24 cellular contexts compared by ENCODE assay signal in the genomic region with DNA sequence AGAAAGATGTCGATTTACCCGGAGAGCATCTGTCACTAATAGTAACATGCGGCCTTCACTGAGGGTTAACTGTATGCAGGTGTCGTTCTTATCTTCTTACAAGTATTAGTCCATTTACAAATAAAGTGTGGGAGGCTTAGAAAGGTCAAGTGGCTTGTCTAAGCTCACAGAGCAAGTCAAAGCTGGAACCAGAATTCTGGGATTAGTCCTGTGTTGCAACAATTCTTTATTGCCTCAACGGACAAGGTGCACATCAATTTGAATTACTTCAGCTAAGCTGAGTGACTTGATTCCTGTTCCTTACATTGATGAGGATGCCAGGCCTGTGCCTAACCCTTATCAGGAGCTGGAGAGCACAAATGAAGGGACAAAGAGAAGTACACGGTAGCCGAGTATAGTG.
DNase-seq lines count a peak whose midpoint lies in the region; ATAC-seq, FAIRE-seq and TF ChIP-seq lines count a peak whose summit lies in the region.
"Had no signal": no experiment of that assay in that cellular context is flagged by ENCODE, and none has a peak within 500 bp of the region (broad histone marks: within the 10 kb centered on the region; RNA-seq: fewer than 3 reads in every experiment).

No MANE protein-coding gene starts in this region.

- H3K27me3 ChIP-seq in esophagus muscularis mucosa (no peaks in the 10 kb centered on the region), HepG2 (ENCODE audit: control insufficient read depth in 1 of 2, insufficient read depth in 2 of 2, low read length in 2 of 2) (no peaks in the 10 kb centered on the region), body of pancreas (no peaks in the 10 kb centered on the region)
- H3K27me3 ChIP-seq: BE2C had no signal

- no peak overlapping the region for H3K4me3 ChIP-seq in esophagus muscularis mucosa
- H3K4me3 ChIP-seq in HepG2 (replicated peaks in 1 of 3; ENCODE audit: insufficient read depth in 1 of 3, low read depth in 2 of 3, low read length in 3 of 3), result no peak overlapping the region
- no peak overlapping the region for H3K4me3 ChIP-seq in body of pancreas
- H3K4me3 ChIP-seq: GM23338 had no signal

- CTCF ChIA-PET in HepG2 (lab: Yijun Ruan, JAX; ENCODE audit: low intra/inter-chr PET ratio, low total read pairs), result no interaction called here

- TF ChIP-seq EP300 in esophagus muscularis mucosa (IDR thresholded peaks at IDR 0.05) (no peak), HepG2 (IDR thresholded peaks at IDR 0.05; ENCODE audit: low read depth in 2 of 2, low read length in 2 of 2) (no peak), HepG2 (CRISPR knock-in tag; IDR thresholded peaks at IDR 0.05; ENCODE audit: borderline replicate concordance) (no peak)

- TF ChIP-seq CTCF in esophagus muscularis mucosa (IDR thresholded peaks at IDR 0.05), result no peak
- TF ChIP-seq CTCF in HepG2 (CRISPR knock-in tag; IDR thresholded peaks at IDR 0.05), result no peak
- no peak for TF ChIP-seq CTCF in body of pancreas (IDR thresholded peaks at IDR 0.05)

- no TSS peak for BruUV-seq in HepG2 (replicated peaks; lab: Mats Ljungman, UMichigan)

- H3K9me3 ChIP-seq in esophagus muscularis mucosa, result no peaks in the 10 kb centered on the region
- peaks cover 89% of the 10 kb centered on the region for H3K9me3 ChIP-seq in HepG2 (ENCODE audit: low read length)
- no peaks in the 10 kb centered on the region for H3K9me3 ChIP-seq in body of pancreas
- H3K9me3 ChIP-seq: BE2C had no signal

- WGBS in esophagus muscularis mucosa, result 87% methylated on average over 7 of the region's 7 CpGs
- 8% methylated on average over 7 of the region's 7 CpGs for WGBS in HepG2 (ENCODE audit: low lambda C conversion rate)
- WGBS in body of pancreas, 2 donors, result 48 to 63% methylated on average over 7 of the region's 7 CpGs

- no peak overlapping the region for H2AFZ ChIP-seq in HepG2 (ENCODE audit: low read length)

- H3K79me2 ChIP-seq in HepG2 (ENCODE audit: insufficient read depth, low read length), result no peaks in the 10 kb centered on the region

- no peaks in the 10 kb centered on the region for H4K20me1 ChIP-seq in HepG2 (ENCODE audit: insufficient read depth, low read length)

- no peaks in the 10 kb centered on the region for H3K4me1 ChIP-seq in esophagus muscularis mucosa
- H3K4me1 ChIP-seq in HepG2 (ENCODE audit: insufficient read depth, low read length), result no peaks in the 10 kb centered on the region
- no peaks in the 10 kb centered on the region for H3K4me1 ChIP-seq in body of pancreas
- H3K4me1 ChIP-seq: BE2C had no signal

- no peaks in the 10 kb centered on the region for H3K36me3 ChIP-seq in esophagus muscularis mucosa
- no peaks in the 10 kb centered on the region for H3K36me3 ChIP-seq in HepG2 (replicated peaks in 1 of 2; ENCODE audit: control insufficient read depth in 1 of 2, insufficient read depth in 2 of 2, low read length in 2 of 2)
- no peaks in the 10 kb centered on the region for H3K36me3 ChIP-seq in body of pancreas (replicated peaks in 1 of 2; ENCODE audit: insufficient read depth in 1 of 2, low read depth in 2 of 2)
- H3K36me3 ChIP-seq: BE2C had no signal

- in situ Hi-C loops in HepG2 (cut with HindIII; ENCODE audit: extremely low pct_ligation_motif_present, low pct_unique_long_range_greater_than_20kb), result no loop called here

- no peak for TF ChIP-seq RAD21 in HepG2 (CRISPR knock-in tag; IDR thresholded peaks at IDR 0.05)

- H3K27ac ChIP-seq in esophagus muscularis mucosa (replicated peaks in 1 of 4) (no peak overlapping the region), HepG2 (ENCODE audit: extremely low read length, insufficient read depth, low read length) (no peak overlapping the region), body of pancreas (no peak overlapping the region)
- H3K27ac ChIP-seq: HL-60 had no signal

- ATAC-seq in HepG2, result no peak
- ATAC-seq in body of pancreas, result no peak
- ATAC-seq: GM23338 had no signal

- H3K9ac ChIP-seq in HepG2 (ENCODE audit: insufficient read depth, low read depth, low read length), result no peak overlapping the region

- intact Hi-C loops in esophagus muscularis mucosa (cut with DNase I) (no loop called here), HepG2 (cut with micrococcal nuclease; ENCODE audit: unreplicated experiment) (no loop called here), body of pancreas (cut with DNase I) (no loop called here)

- no peak for TF ChIP-seq POLR2A in esophagus muscularis mucosa (IDR thresholded peaks at IDR 0.05; ENCODE audit: low read depth)
- no peak for TF ChIP-seq POLR2A in HepG2 (IDR thresholded peaks at IDR 0.05; ENCODE audit: insufficient read depth in 1 of 2, low read depth in 2 of 2, low read length in 2 of 2)
- no peak for TF ChIP-seq POLR2A in body of pancreas (IDR thresholded peaks at IDR 0.05)

- peak; percentile 91 for DNase-seq in NCI-H82 (lab: John Stamatoyannopoulos, UW)
- peak; percentile 53 for DNase-seq in esophagus muscularis mucosa (ENCODE audit: extremely low spot score)
- peak; percentile 4 for DNase-seq in retina
- DNase-seq in HepG2 (ENCODE audit: low spot score), result no peak
- no peak for DNase-seq in stimulated activated CD4-positive, alpha-beta T cell treated with anti-CD3 and anti-CD28 coated beads, Interleukin-2, amount 100 ng/mL, for 24 hours
- DNase-seq in body of pancreas, result no peak
- DNase-seq in stimulated activated naive CD4-positive, alpha-beta T cell (lab: John Stamatoyannopoulos, UW), result no peak
- DNase-seq: ACHN; BE2C; C1 segment of cervical spinal cord; CD4-positive, CD25-positive, alpha-beta regulatory T cell; CD8-positive, alpha-beta memory T cell; COR-L47; DMS153; DMS79; GDM1; HCEC 1CT; IMR-90 had no signal

- FAIRE-seq in HepG2 (lab: Jason Lieb, UNC), result no peak
- FAIRE-seq: A204.1, GM12892, GM18507, H54 had no signal

- POLR2A ChIA-PET in HepG2 (lab: Yijun Ruan, JAX), result no interaction called here

- no peak overlapping the region for H3K4me2 ChIP-seq in HepG2 (ENCODE audit: low read depth, low read length)
- H3K4me2 ChIP-seq: GM23338 had no signal

TF ChIP-seq in HepG2, 621 proteins besides CTCF, POLR2A, EP300 and RAD21:
- TF ChIP-seq MLLT10 (CRISPR knock-in tag; IDR thresholded peaks at IDR 0.05) (no peak), HDAC1 (CRISPR knock-in tag; IDR thresholded peaks at IDR 0.05) (no peak), ZBTB1 (CRISPR knock-in tag; IDR thresholded peaks at IDR 0.05; ENCODE audit: borderline replicate concordance) (no peak), HOXA9 (CRISPR knock-in tag; IDR thresholded peaks at IDR 0.05; ENCODE audit: borderline replicate concordance) (no peak), ZNF605 (CRISPR knock-in tag; IDR thresholded peaks at IDR 0.05) (no peak), ZNF850 (CRISPR knock-in tag; conservative IDR thresholded peaks at IDR 0.05) (no peak), CCAR2 (optimal IDR thresholded peaks at IDR 0.05; ENCODE audit: low read depth, low read length) (no peak), HMG20B (CRISPR knock-in tag; conservative IDR thresholded peaks at IDR 0.05) (no peak), HMG20A (CRISPR knock-in tag; IDR thresholded peaks at IDR 0.05; ENCODE audit: borderline replicate concordance) (no peak), ZNF317 (CRISPR knock-in tag; IDR thresholded peaks at IDR 0.05) (no peak), PHF5A (CRISPR knock-in tag; IDR thresholded peaks at IDR 0.05; ENCODE audit: low read depth, unreplicated experiment) (no peak)
- TF ChIP-seq, protein P1, sequence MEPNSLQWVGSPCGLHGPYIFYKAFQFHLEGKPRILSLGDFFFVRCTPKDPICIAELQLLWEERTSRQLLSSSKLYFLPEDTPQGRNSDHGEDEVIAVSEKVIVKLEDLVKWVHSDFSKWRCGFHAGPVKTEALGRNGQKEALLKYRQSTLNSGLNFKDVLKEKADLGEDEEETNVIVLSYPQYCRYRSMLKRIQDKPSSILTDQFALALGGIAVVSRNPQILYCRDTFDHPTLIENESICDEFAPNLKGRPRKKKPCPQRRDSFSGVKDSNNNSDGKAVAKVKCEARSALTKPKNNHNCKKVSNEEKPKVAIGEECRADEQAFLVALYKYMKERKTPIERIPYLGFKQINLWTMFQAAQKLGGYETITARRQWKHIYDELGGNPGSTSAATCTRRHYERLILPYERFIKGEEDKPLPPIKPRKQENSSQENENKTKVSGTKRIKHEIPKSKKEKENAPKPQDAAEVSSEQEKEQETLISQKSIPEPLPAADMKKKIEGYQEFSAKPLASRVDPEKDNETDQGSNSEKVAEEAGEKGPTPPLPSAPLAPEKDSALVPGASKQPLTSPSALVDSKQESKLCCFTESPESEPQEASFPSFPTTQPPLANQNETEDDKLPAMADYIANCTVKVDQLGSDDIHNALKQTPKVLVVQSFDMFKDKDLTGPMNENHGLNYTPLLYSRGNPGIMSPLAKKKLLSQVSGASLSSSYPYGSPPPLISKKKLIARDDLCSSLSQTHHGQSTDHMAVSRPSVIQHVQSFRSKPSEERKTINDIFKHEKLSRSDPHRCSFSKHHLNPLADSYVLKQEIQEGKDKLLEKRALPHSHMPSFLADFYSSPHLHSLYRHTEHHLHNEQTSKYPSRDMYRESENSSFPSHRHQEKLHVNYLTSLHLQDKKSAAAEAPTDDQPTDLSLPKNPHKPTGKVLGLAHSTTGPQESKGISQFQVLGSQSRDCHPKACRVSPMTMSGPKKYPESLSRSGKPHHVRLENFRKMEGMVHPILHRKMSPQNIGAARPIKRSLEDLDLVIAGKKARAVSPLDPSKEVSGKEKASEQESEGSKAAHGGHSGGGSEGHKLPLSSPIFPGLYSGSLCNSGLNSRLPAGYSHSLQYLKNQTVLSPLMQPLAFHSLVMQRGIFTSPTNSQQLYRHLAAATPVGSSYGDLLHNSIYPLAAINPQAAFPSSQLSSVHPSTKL (CRISPR knock-in tag; IDR thresholded peaks at IDR 0.05), result no peak
- TF ChIP-seq, protein P2, sequence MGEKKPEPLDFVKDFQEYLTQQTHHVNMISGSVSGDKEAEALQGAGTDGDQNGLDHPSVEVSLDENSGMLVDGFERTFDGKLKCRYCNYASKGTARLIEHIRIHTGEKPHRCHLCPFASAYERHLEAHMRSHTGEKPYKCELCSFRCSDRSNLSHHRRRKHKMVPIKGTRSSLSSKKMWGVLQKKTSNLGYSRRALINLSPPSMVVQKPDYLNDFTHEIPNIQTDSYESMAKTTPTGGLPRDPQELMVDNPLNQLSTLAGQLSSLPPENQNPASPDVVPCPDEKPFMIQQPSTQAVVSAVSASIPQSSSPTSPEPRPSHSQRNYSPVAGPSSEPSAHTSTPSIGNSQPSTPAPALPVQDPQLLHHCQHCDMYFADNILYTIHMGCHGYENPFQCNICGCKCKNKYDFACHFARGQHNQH (CRISPR knock-in tag; IDR thresholded peaks at IDR 0.05), result no peak
TF ChIP-seq in HepG2: peak in this region for 0.

Comparison
In these comparisons a context has a peak if more than half of its experiments do, and no peak if none do; other contexts are left out.
1. DNase-seq: peak in NCI-H82 (single experiment), esophagus muscularis mucosa (single experiment) and retina (single experiment); none in HepG2 (single experiment), stimulated activated CD4-positive, alpha-beta T cell treated with anti-CD3 and anti-CD28 coated beads, Interleukin-2, amount 100 ng/mL, for 24 hours (0 of 2), body of pancreas (0 of 4) and stimulated activated naive CD4-positive, alpha-beta T cell (0 of 6).